ENCODE assay signal across 8 cellular contexts in the genomic region with DNA sequence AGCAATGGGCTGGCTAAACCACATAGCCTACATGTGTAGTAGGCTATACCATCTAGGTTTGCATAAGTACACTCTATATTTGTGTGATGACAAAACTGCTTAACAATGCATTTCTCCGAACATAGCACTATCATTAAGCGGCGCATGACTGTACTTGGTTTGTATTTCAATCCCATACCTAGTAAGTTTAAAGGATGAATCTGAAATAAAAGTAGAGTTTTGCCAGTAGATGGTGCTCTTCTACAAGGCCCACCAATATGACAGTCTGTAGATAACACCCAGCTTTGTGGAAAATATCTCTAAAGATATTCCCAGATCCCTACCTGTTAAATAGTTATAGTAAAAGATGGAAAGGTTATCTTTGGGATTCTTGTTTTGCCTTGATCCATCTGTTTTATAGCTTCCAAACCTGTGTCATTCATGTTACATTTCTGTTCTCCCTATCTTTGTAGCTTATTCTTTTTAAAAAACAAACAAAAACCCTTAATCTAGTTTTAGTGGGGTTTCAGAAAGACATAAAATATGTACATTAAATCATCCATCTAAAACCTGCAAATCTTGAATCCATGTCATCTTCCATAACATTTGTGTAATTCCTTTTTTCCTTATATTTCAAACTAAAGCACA. TPM values are rescaled to one million over a fixed set of nuclear protein-coding genes. Genes with fewer than 3 reads are reported as not detected.
DNase-seq lines count a peak whose midpoint lies in the region; ATAC-seq and TF ChIP-seq lines count a peak whose summit lies in the region.

No MANE protein-coding gene starts in this region.

- H3K36me3 ChIP-seq in OCI-LY3 (replicated peaks; ENCODE audit: low read depth, low read length) (peaks cover 22% of the 10 kb centered on the region), mucosa of descending colon (ENCODE audit: low read depth) (peaks cover 4% of the 10 kb centered on the region)

- DNase-seq in EH (ENCODE audit: low read depth) (peak; percentile 68), GM20000 (ENCODE audit: low spot score) (peak; percentile 10), dermis blood vessel endothelial cell (peak; percentile 65), mucosa of descending colon (peak in 1 of 3 donors; percentile 6), GM19240 (ENCODE audit: insufficient read length, low spot score) (no peak)
- no peak for DNase-seq in activated T-cell treated with anti-CD3 and anti-CD28 coated beads, Interleukin-2, amount 50 U/mL, for 24 hours

- H2AFZ ChIP-seq in OCI-LY3 (ENCODE audit: low read depth, low read length), result no peak overlapping the region

- peaks cover 9% of the 10 kb centered on the region for H3K4me1 Mint-ChIP-seq in activated T-cell treated with anti-CD3 and anti-CD28 coated beads, Interleukin-2, amount 50 U/mL, for 24 hours (ENCODE audit: low read depth)

- H3K27ac Mint-ChIP-seq in activated T-cell treated with anti-CD3 and anti-CD28 coated beads, Interleukin-2, amount 50 U/mL, for 24 hours, result no peak overlapping the region

- TF ChIP-seq CTCF in GM20000 (IDR thresholded peaks at IDR 0.05; ENCODE audit: extremely low read depth, missing control alignments), result peak; percentile 29
- peak; percentile 85 for TF ChIP-seq CTCF in OCI-LY3 (IDR thresholded peaks at IDR 0.05; ENCODE audit: low read depth, low read length)
- no peak for TF ChIP-seq CTCF in mucosa of descending colon (IDR thresholded peaks at IDR 0.05)

- no peak overlapping the region for H3K4me2 ChIP-seq in OCI-LY3 (ENCODE audit: low read length)

- H3K36me3 Mint-ChIP-seq in activated T-cell treated with anti-CD3 and anti-CD28 coated beads, Interleukin-2, amount 50 U/mL, for 24 hours (ENCODE audit: low read depth), result peaks cover 65% of the 10 kb centered on the region

- H4K20me1 ChIP-seq in OCI-LY3 (ENCODE audit: insufficient read depth, low read length), result no peaks in the 10 kb centered on the region; the same call in 1 of the 2 replicates

- intact Hi-C loops in mucosa of descending colon (cut with DNase I, micrococcal nuclease), result no loop called here

- H3K9ac ChIP-seq in OCI-LY3 (ENCODE audit: low read length), result no peak overlapping the region

- H3K79me2 ChIP-seq in OCI-LY3 (ENCODE audit: low read length), result no peaks in the 10 kb centered on the region

- H3K4me3 Mint-ChIP-seq in activated T-cell treated with anti-CD3 and anti-CD28 coated beads, Interleukin-2, amount 50 U/mL, for 24 hours, result no peak overlapping the region

- H3K27me3 Mint-ChIP-seq in activated T-cell treated with anti-CD3 and anti-CD28 coated beads, Interleukin-2, amount 50 U/mL, for 24 hours, result no peaks in the 10 kb centered on the region

- H3K27ac ChIP-seq in OCI-LY3 (ENCODE audit: low read length), result no peak overlapping the region

- peaks cover 10% of the 10 kb centered on the region for H3K4me1 ChIP-seq in OCI-LY3 (ENCODE audit: low read length)
- no peaks in the 10 kb centered on the region for H3K4me1 ChIP-seq in mucosa of descending colon (ENCODE audit: low read depth)

- ATAC-seq in HG03565 (IDR thresholded peaks at IDR 0.05; ENCODE audit: unreplicated experiment) (peak; percentile 49), mucosa of descending colon (peak; percentile 58)

- H3K9me3 ChIP-seq in OCI-LY3 (ENCODE audit: insufficient read depth, low read length), result no peaks in the 10 kb centered on the region
- H3K9me3 ChIP-seq in mucosa of descending colon, result no peaks in the 10 kb centered on the region

- H3K4me3 ChIP-seq in OCI-LY3 (ENCODE audit: low read length), result no peak overlapping the region
- H3K4me3 ChIP-seq in mucosa of descending colon, result no peak overlapping the region

- no peaks in the 10 kb centered on the region for H3K27me3 ChIP-seq in OCI-LY3 (ENCODE audit: low read depth, low read length)

- no peaks in the 10 kb centered on the region for H3K9me3 Mint-ChIP-seq in activated T-cell treated with anti-CD3 and anti-CD28 coated beads, Interleukin-2, amount 50 U/mL, for 24 hours

RNA-seq across cellular contexts. Expression of a gene that starts 20.7 kb away (rescaled TPM):
- total RNA-seq in dermis blood vessel endothelial cell (8.5 and 9.4 TPM in 2 replicates), mucosa of descending colon (10 to 100 TPM in 1 of 3 donors, 1 to 10 TPM in 2; 8.4 to 14.1 (median 8.8) TPM)

RNA-seq across cellular contexts. Expression of a gene that starts 33.9 kb away (rescaled TPM):
- total RNA-seq in dermis blood vessel endothelial cell (12.3 and 80.6 TPM in 2 replicates), mucosa of descending colon (10 to 100 TPM in 1 of 3 donors, 1 to 10 TPM in 2; 1.3 to 10.9 (median 3.1) TPM)

Comparison
In these comparisons a context has a peak if more than half of its experiments do, and no peak if none do; other contexts are left out.
1. DNase-seq: peak in EH (single experiment), GM20000 (single experiment) and dermis blood vessel endothelial cell (single experiment); none in GM19240 (single experiment) and activated T-cell treated with anti-CD3 and anti-CD28 coated beads, Interleukin-2, amount 50 U/mL, for 24 hours (single experiment).